In the genomic region with DNA sequence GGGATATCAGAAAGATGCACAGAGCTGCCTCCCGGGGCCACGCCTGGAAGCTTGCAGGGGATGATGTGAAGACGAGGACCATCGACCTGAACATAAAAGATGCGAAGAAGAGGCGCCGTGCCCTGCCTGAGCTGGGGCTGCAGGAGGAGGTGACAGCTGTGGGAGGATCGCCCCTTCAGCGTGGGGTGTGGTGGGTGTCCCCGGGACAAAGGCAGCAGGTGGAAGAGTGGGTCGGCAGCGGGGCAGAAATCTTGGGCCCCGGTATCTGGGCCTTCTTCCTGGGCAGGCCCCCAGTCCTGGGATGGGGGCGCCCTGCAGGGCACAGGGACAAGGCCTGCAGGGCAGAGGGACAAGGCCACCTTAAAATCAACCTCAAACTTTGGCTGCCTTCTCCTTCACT, we compare ENCODE assay signal across 28 cellular contexts.
"Had no signal": no experiment of that assay in that cellular context is flagged by ENCODE, and none has a peak within 500 bp of the region (broad histone marks: within the 10 kb centered on the region; RNA-seq: fewer than 3 reads in every experiment).

No MANE protein-coding gene starts in this region.

- H3K9me3 Mint-ChIP-seq: activated CD4-positive, alpha-beta memory T cell treated with anti-CD3 and anti-CD28 coated beads, Interleukin-2, amount 10 ng/mL, durations not matched to agents 7 days and 5 days; activated naive CD8-positive, alpha-beta T cell treated with anti-CD3 and anti-CD28 coated beads, Interleukin-2, amount 10 ng/mL, durations not matched to agents 7 days and 5 days; T-cell had no signal

- ATAC-seq: activated CD8-positive, alpha-beta memory T cell treated with anti-CD3 and anti-CD28 coated beads, Interleukin-2, amount 10 ng/mL, durations not matched to agents 7 days and 5 days; Panc1; T-cell; T-helper 17 cell had no signal

- DNase-seq: activated CD4-positive, alpha-beta memory T cell treated with anti-CD3 and anti-CD28 coated beads, Interleukin-2, amount 10 ng/mL, durations not matched to agents 7 days and 5 days; activated CD4-positive, alpha-beta T cell treated with anti-CD3 and anti-CD28 coated beads for 1 hour; activated CD4-positive, alpha-beta T cell treated with anti-CD3 and anti-CD28 coated beads for 48 hours; activated CD4-positive, CD25-positive, alpha-beta regulatory T cell; activated CD8-positive, alpha-beta memory T cell treated with anti-CD3 and anti-CD28 coated beads for 24 hours; activated CD8-positive, alpha-beta memory T cell treated with anti-CD3 and anti-CD28 coated beads, Interleukin-2, amount 10 ng/mL, durations not matched to agents 7 days and 5 days; activated CD8-positive, alpha-beta memory T cell treated with anti-CD3 and anti-CD28 coated beads, Interleukin-2, amount 50 U/mL, for 48 hours; activated effector memory CD4-positive, alpha-beta T cell treated with Interleukin-2 at 50 U/mL for 16 hours; activated naive CD4-positive, alpha-beta T cell treated with anti-CD3 and anti-CD28 coated beads, Interleukin-2, amount 50 U/mL, for 16 hours; activated naive CD8-positive, alpha-beta T cell treated with anti-CD3 and anti-CD28 coated beads, Interleukin-2, amount 10 ng/mL, durations not matched to agents 7 days and 5 days; activated T-cell treated with anti-CD3 and anti-CD28 coated beads, Interleukin-2, amount 50 U/mL, for 48 hours; Karpas-422; KBM-7; NCI-H1105 treated with DMSO at 0.1 percent for 48 hours; NCI-H1436; NCI-H1694; NCI-H1930; NCI-H2081 treated with DMSO at 0.1 percent for 48 hours; NCI-H345; NCI-H524 treated with DMSO at 0.1 percent for 48 hours; SJCRH30; T-cell; T-helper 17 cell; T-helper 9 cell; WERI-Rb-1 had no signal

- H3K4me3 ChIP-seq: SJCRH30, SK-N-MC had no signal

- H3K4me3 Mint-ChIP-seq: activated CD4-positive, alpha-beta memory T cell treated with anti-CD3 and anti-CD28 coated beads, Interleukin-2, amount 10 ng/mL, durations not matched to agents 7 days and 5 days; activated CD8-positive, alpha-beta memory T cell treated with anti-CD3 and anti-CD28 coated beads, Interleukin-2, amount 10 ng/mL, durations not matched to agents 7 days and 5 days; activated naive CD8-positive, alpha-beta T cell treated with anti-CD3 and anti-CD28 coated beads, Interleukin-2, amount 10 ng/mL, durations not matched to agents 7 days and 5 days; T-cell; T-helper 17 cell had no signal

- H3K27ac ChIP-seq: SJCRH30, SK-N-MC, WERI-Rb-1 had no signal

- H3K9me3 ChIP-seq: SJCRH30 had no signal

- H3K4me1 Mint-ChIP-seq: activated CD4-positive, alpha-beta memory T cell treated with anti-CD3 and anti-CD28 coated beads, Interleukin-2, amount 10 ng/mL, durations not matched to agents 7 days and 5 days; activated naive CD8-positive, alpha-beta T cell treated with anti-CD3 and anti-CD28 coated beads, Interleukin-2, amount 10 ng/mL, durations not matched to agents 7 days and 5 days; T-cell had no signal

- H3K27me3 ChIP-seq: SJCRH30 had no signal

- H3K27ac Mint-ChIP-seq: activated CD4-positive, alpha-beta memory T cell treated with anti-CD3 and anti-CD28 coated beads, Interleukin-2, amount 10 ng/mL, durations not matched to agents 7 days and 5 days; activated CD8-positive, alpha-beta memory T cell treated with anti-CD3 and anti-CD28 coated beads, Interleukin-2, amount 10 ng/mL, durations not matched to agents 7 days and 5 days; activated naive CD8-positive, alpha-beta T cell treated with anti-CD3 and anti-CD28 coated beads, Interleukin-2, amount 10 ng/mL, durations not matched to agents 7 days and 5 days; T-cell; T-helper 17 cell had no signal

- H3K27me3 Mint-ChIP-seq: activated CD4-positive, alpha-beta memory T cell treated with anti-CD3 and anti-CD28 coated beads, Interleukin-2, amount 10 ng/mL, durations not matched to agents 7 days and 5 days; activated naive CD8-positive, alpha-beta T cell treated with anti-CD3 and anti-CD28 coated beads, Interleukin-2, amount 10 ng/mL, durations not matched to agents 7 days and 5 days had no signal

- H3K36me3 ChIP-seq: SJCRH30, WERI-Rb-1 had no signal

- H3K36me3 Mint-ChIP-seq: activated CD8-positive, alpha-beta memory T cell treated with anti-CD3 and anti-CD28 coated beads, Interleukin-2, amount 10 ng/mL, durations not matched to agents 7 days and 5 days; activated naive CD8-positive, alpha-beta T cell treated with anti-CD3 and anti-CD28 coated beads, Interleukin-2, amount 10 ng/mL, durations not matched to agents 7 days and 5 days; brain; T-cell had no signal

- H3K4me1 ChIP-seq: SJCRH30 had no signal
